In the genomic region with DNA sequence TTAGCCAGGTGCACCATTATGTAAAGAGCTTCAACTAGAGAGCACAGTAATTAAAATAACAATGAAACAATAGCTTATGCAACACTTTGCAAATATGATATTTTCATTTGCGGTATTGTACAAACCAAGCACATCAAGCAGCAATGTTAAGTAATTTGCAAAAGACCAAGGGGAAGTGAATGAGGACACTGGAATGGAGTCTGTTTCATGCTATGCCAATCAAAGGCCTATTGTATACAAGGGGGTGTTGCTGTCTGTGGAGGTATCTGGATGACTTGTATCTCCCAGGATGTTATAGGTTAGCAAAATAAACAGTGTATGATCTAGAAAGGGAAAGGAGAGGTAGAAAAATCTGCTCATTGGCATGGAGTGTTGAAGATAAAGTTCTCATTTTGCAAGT, we compare ENCODE assay signal across 14 cellular contexts.
"Had no signal": no experiment of that assay in that cellular context is flagged by ENCODE, and none has a peak within 500 bp of the region (broad histone marks: within the 10 kb centered on the region; RNA-seq: fewer than 3 reads in every experiment).

No MANE protein-coding gene starts in this region.

- FAIRE-seq: bronchial epithelial cell had no signal

- H3K27ac ChIP-seq: dorsolateral prefrontal cortex, lower lobe of right lung, testis had no signal

- ATAC-seq: esophagus mucosa; left cardiac atrium; lower lobe of right lung; stimulated activated naive CD8-positive, alpha-beta T cell treated with anti-CD3 and anti-CD28 coated beads, Interleukin-15, amount 100 ng/mL, for 72 hours had no signal

- H3K9me3 ChIP-seq: lower lobe of right lung, testis had no signal

- H3K4me3 ChIP-seq: dorsolateral prefrontal cortex, lower lobe of right lung, testis had no signal

- H3K4me1 Mint-ChIP-seq: activated B cell treated with CpG ODN at 0.5 μM for 24 hours; activated CD4-positive, alpha-beta T cell treated with anti-CD3 and anti-CD28 coated beads, Interleukin-2, amount 10 ng/mL, durations not matched to agents 24 days and 14 days; naive B cell; stimulated activated naive CD8-positive, alpha-beta T cell treated with anti-CD3 and anti-CD28 coated beads, Interleukin-15, amount 100 ng/mL, for 72 hours had no signal

- H3K4me1 ChIP-seq: lower lobe of right lung, testis had no signal

- H3K36me3 ChIP-seq: lower lobe of right lung had no signal

- H3K27me3 Mint-ChIP-seq: activated B cell treated with CpG ODN at 0.5 μM for 24 hours; activated CD4-positive, alpha-beta T cell treated with anti-CD3 and anti-CD28 coated beads, Interleukin-2, amount 10 ng/mL, durations not matched to agents 24 days and 14 days; stimulated activated naive CD8-positive, alpha-beta T cell treated with anti-CD3 and anti-CD28 coated beads, Interleukin-15, amount 100 ng/mL, for 72 hours had no signal

- H3K36me3 Mint-ChIP-seq: naive B cell had no signal

- DNase-seq: activated B cell treated with CpG ODN at 0.5 μM for 24 hours; activated CD4-positive, alpha-beta T cell treated with anti-CD3 and anti-CD28 coated beads, Interleukin-2, amount 10 ng/mL, durations not matched to agents 24 days and 14 days; activated naive CD4-positive, alpha-beta T cell; aorta; dorsolateral prefrontal cortex; left cardiac atrium; lower lobe of right lung; naive B cell; stimulated activated CD4-positive, alpha-beta T cell treated with anti-CD3 and anti-CD28 coated beads, Interleukin-4, amount 100 ng/mL, for 4 hours; stimulated activated naive CD8-positive, alpha-beta T cell treated with anti-CD3 and anti-CD28 coated beads, Interleukin-15, amount 100 ng/mL, for 72 hours; testis had no signal

- H3K9me3 Mint-ChIP-seq: activated CD4-positive, alpha-beta T cell treated with anti-CD3 and anti-CD28 coated beads, Interleukin-2, amount 10 ng/mL, durations not matched to agents 24 days and 14 days; activated T-helper 1 cell treated with anti-CD3 and anti-CD28 coated beads, Interleukin-12 subunit alpha, Interleukin-12 subunit beta, Interleukin-2, Interleukin-4 antibody, amounts not matched to agents 30 ng/mL and 10 ng/mL and 1 ng/mL, durations not matched to agents 14 hours and 24 hours and 36 hours had no signal

- H3K4me3 Mint-ChIP-seq: activated B cell treated with CpG ODN at 0.5 μM for 24 hours; activated CD4-positive, alpha-beta T cell treated with anti-CD3 and anti-CD28 coated beads, Interleukin-2, amount 10 ng/mL, durations not matched to agents 24 days and 14 days; activated T-helper 1 cell treated with anti-CD3 and anti-CD28 coated beads, Interleukin-12 subunit alpha, Interleukin-12 subunit beta, Interleukin-2, Interleukin-4 antibody, amounts not matched to agents 30 ng/mL and 10 ng/mL and 1 ng/mL, durations not matched to agents 14 hours and 24 hours and 36 hours; naive B cell; stimulated activated naive CD8-positive, alpha-beta T cell treated with anti-CD3 and anti-CD28 coated beads, Interleukin-15, amount 100 ng/mL, for 72 hours had no signal

- H3K27ac Mint-ChIP-seq: activated B cell treated with CpG ODN at 0.5 μM for 24 hours; activated CD4-positive, alpha-beta T cell treated with anti-CD3 and anti-CD28 coated beads, Interleukin-2, amount 10 ng/mL, durations not matched to agents 24 days and 14 days; activated T-helper 1 cell treated with anti-CD3 and anti-CD28 coated beads, Interleukin-12 subunit alpha, Interleukin-12 subunit beta, Interleukin-2, Interleukin-4 antibody, amounts not matched to agents 30 ng/mL and 10 ng/mL and 1 ng/mL, durations not matched to agents 14 hours and 24 hours and 36 hours; naive B cell; stimulated activated naive CD8-positive, alpha-beta T cell treated with anti-CD3 and anti-CD28 coated beads, Interleukin-15, amount 100 ng/mL, for 72 hours had no signal
